ENCODE assay signal across 11 cellular contexts in the genomic region with DNA sequence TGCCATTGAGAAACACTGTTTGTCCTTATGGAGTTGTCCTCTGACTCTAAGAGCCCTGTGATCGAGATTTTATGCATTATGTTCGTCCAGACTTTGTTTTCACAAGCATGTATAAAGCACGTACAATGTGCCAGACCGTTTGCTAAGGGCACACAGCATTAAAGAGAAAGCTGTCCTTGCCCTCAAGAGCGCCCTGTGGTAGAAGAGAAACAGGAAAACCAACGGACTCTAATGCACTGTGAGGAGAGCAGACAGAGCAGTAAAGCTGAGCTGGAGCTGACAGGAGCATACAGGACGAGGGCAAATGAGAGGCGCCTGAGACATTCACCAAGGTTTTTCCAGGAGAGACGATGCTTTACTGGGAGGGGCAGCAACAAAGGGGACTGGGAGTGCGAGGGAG.
DNase-seq lines count a peak whose midpoint lies in the region; ATAC-seq and TF ChIP-seq lines count a peak whose summit lies in the region.
"Had no signal": no experiment of that assay in that cellular context is flagged by ENCODE, and none has a peak within 500 bp of the region (broad histone marks: within the 10 kb centered on the region; RNA-seq: fewer than 3 reads in every experiment).

No MANE protein-coding gene starts in this region.

- ATAC-seq in heart right ventricle (no peak), Right ventricle myocardium superior (ENCODE audit: poor library complexity) (no peak), upper lobe of right lung (peak; percentile 44)

- no peak overlapping the region for H2AFZ ChIP-seq in mesenchymal stem cell (ENCODE audit: low read depth, low read length)

- H2BK12ac ChIP-seq in mesenchymal stem cell (ENCODE audit: low read length in 2 of 2) = peak overlapping the region in 1 of 2 experiments; percentile 57

- H3K4me3 ChIP-seq in heart right ventricle = peak overlapping the region in 1 of 10 donors; percentile 11
- peak overlapping the region; percentile 39 for H3K4me3 ChIP-seq in LNCaP clone FGC (ENCODE audit: low read depth, low read length)
- H3K4me3 ChIP-seq in mesenchymal stem cell (ENCODE audit: insufficient read depth in 1 of 2, low read depth in 1 of 2, low read length in 2 of 2) = no peak overlapping the region
- no peak overlapping the region for H3K4me3 ChIP-seq in upper lobe of right lung
- H3K4me3 ChIP-seq: ovary had no signal

- no peak overlapping the region for H2BK15ac ChIP-seq in mesenchymal stem cell (ENCODE audit: low read depth, poor library complexity, severe bottlenecking)

- 52 to 69% methylated on average over 10 of the region's 10 CpGs for WGBS in heart right ventricle, 2 donors
- WGBS in mesenchymal stem cell = 73% methylated on average over 10 of the region's 10 CpGs

- H2AK5ac ChIP-seq in mesenchymal stem cell (ENCODE audit: low read length, severe bottlenecking) = no peak overlapping the region

- H3K18ac ChIP-seq in mesenchymal stem cell (ENCODE audit: low read depth in 1 of 2, low read length in 2 of 2) = peak overlapping the region; percentile 11 to 29

- intact Hi-C loops in heart right ventricle (cut with DNase I) = loop anchor here in 3 of 10 donors (5.0 to 10.0 kb wide), 3 partner anchors 161 to 219 kb away; partner anchors contain the start of gene TMTC1 (in 1 of the 3)
- intact Hi-C loops in Right ventricle myocardium superior (cut with DNase I) = no loop called here
- intact Hi-C loops in upper lobe of right lung (cut with DNase I) = no loop called here

- no peak overlapping the region for H3K4ac ChIP-seq in mesenchymal stem cell (ENCODE audit: low read depth in 1 of 2, low read length in 2 of 2)

- no peaks in the 10 kb centered on the region for H3K79me1 ChIP-seq in mesenchymal stem cell (replicated peaks; ENCODE audit: low read length, poor library complexity, severe bottlenecking)

- H2BK5ac ChIP-seq in mesenchymal stem cell (ENCODE audit: low read depth, low read length, poor library complexity, severe bottlenecking) = no peak overlapping the region

- H3K4me1 ChIP-seq in heart right ventricle = peaks cover 0 to 86% (median 62%) of the 10 kb centered on the region in 9 donors
- H3K4me1 ChIP-seq in mesenchymal stem cell (ENCODE audit: control insufficient read depth, insufficient read depth, low read depth, low read length) = peaks cover 9% of the 10 kb centered on the region
- H3K4me1 ChIP-seq in upper lobe of right lung = peaks cover 29% of the 10 kb centered on the region

- no peak overlapping the region for H3K23ac ChIP-seq in mesenchymal stem cell (ENCODE audit: low read length in 2 of 2)

- H3K4me2 ChIP-seq in mesenchymal stem cell (ENCODE audit: low read length, poor library complexity, severe bottlenecking) = no peak overlapping the region

- H3K27me3 ChIP-seq in heart right ventricle (no peaks in the 10 kb centered on the region), mesenchymal stem cell (ENCODE audit: control insufficient read depth in 1 of 2, insufficient read depth in 1 of 2, low read length in 2 of 2) (no peaks in the 10 kb centered on the region), upper lobe of right lung (no peaks in the 10 kb centered on the region)
- H3K27me3 ChIP-seq: ovary had no signal

- H2BK120ac ChIP-seq in mesenchymal stem cell (ENCODE audit: low read depth, low read length) = no peak overlapping the region

- H3K9me3 ChIP-seq in heart right ventricle (no peaks in the 10 kb centered on the region), mesenchymal stem cell (ENCODE audit: control insufficient read depth, low read length) (no peaks in the 10 kb centered on the region), upper lobe of right lung (no peaks in the 10 kb centered on the region)
- H3K9me3 ChIP-seq: ovary had no signal

- H3K9ac ChIP-seq in mesenchymal stem cell (ENCODE audit: low read length) = no peak overlapping the region

- H4K8ac ChIP-seq in mesenchymal stem cell (ENCODE audit: low read length) = no peak overlapping the region

- DNase-seq in heart right ventricle (no peak), Right ventricle myocardium superior (no peak), LNCaP clone FGC (ENCODE audit: low read depth) (peak; percentile 86), mesenchymal stem cell (no peak), upper lobe of right lung (no peak), NCI-H526 treated with DMSO at 0.1 percent for 48 hours (lab: John Stamatoyannopoulos, UW) (no peak), DMS79 treated with DMSO at 0.1 percent for 48 hours (lab: John Stamatoyannopoulos, UW) (no peak)
- no peak for DNase-seq in activated CD4-positive, CD25-positive, alpha-beta regulatory T cell (lab: John Stamatoyannopoulos, UW)
- DNase-seq: activated CD8-positive, alpha-beta memory T cell treated with anti-CD3 and anti-CD28 coated beads, Interleukin-2, amount 50 U/mL, for 48 hours; NCI-H526; ovary had no signal

- H4K91ac ChIP-seq in mesenchymal stem cell (ENCODE audit: low read length) = no peak overlapping the region

- peak overlapping the region in 9 of 10 donors; percentile 23 to 89 (median 79) for H3K27ac ChIP-seq in heart right ventricle
- H3K27ac ChIP-seq in mesenchymal stem cell (ENCODE audit: low read length, poor library complexity, severe bottlenecking) = no peak overlapping the region
- H3K27ac ChIP-seq in upper lobe of right lung = peak overlapping the region; percentile 52

- TF ChIP-seq CTCF in heart right ventricle (IDR thresholded peaks at IDR 0.05) (no peak), LNCaP clone FGC (IDR thresholded peaks at IDR 0.05; ENCODE audit: control insufficient read depth, extremely low read depth, insufficient read depth) (no peak), upper lobe of right lung (IDR thresholded peaks at IDR 0.05) (no peak)

- H3K36me3 ChIP-seq in heart right ventricle (no peaks in the 10 kb centered on the region), mesenchymal stem cell (ENCODE audit: control insufficient read depth in 1 of 2, insufficient read depth in 2 of 2, low read depth in 1 of 2, low read length in 2 of 2) (peaks cover 0 to 13% of the 10 kb centered on the region in 2 experiments), upper lobe of right lung (no peaks in the 10 kb centered on the region)
- H3K36me3 ChIP-seq: ovary had no signal

- H3K14ac ChIP-seq in mesenchymal stem cell (ENCODE audit: low read length in 2 of 2) = no peak overlapping the region
